In genomic region chr2:62250239-62250638, GRCh38 we compare ENCODE assay signal across 26 cellular contexts. TPM values are rescaled to one million over a fixed set of nuclear protein-coding genes. Genes with fewer than 3 reads are reported as not detected.
DNase-seq lines count a peak whose midpoint lies in the region; ATAC-seq, FAIRE-seq and TF ChIP-seq lines count a peak whose summit lies in the region.
"Had no signal": no experiment of that assay in that cellular context is flagged by ENCODE, and none has a peak within 500 bp of the region (broad histone marks: within the 10 kb centered on the region; RNA-seq: fewer than 3 reads in every experiment).

No MANE protein-coding gene starts in this region.

- H3K27ac Mint-ChIP-seq in stimulated activated effector memory CD8-positive, alpha-beta T cell treated with anti-CD3 and anti-CD28 coated beads, Interleukin-12 subunit alpha, Interleukin-12 subunit beta, amount 100 ng/mL, for 72 hours = peak overlapping the region; percentile 56
- H3K27ac Mint-ChIP-seq: CD14-positive monocyte; CD4-positive, alpha-beta memory T cell; CD4-positive, CD25-positive, alpha-beta regulatory T cell; CD8-positive, alpha-beta memory T cell had no signal

- no peak overlapping the region for H2AFZ ChIP-seq in GM12878 (ENCODE audit: control insufficient read depth, low read depth, low read length)
- no peak overlapping the region for H2AFZ ChIP-seq in trophoblast cell (ENCODE audit: insufficient read depth, low read length, poor library complexity)

- H3K79me2 ChIP-seq in GM12878 (ENCODE audit: control insufficient read depth, insufficient read depth, low read length) (no peaks in the 10 kb centered on the region), trophoblast cell (ENCODE audit: control insufficient read depth, insufficient read depth, low read length, poor library complexity) (peaks cover 2% of the 10 kb centered on the region)

- H3K4me2 ChIP-seq in GM12878 (ENCODE audit: control insufficient read depth, insufficient read depth) (no peak overlapping the region), trophoblast cell (ENCODE audit: low read length) (no peak overlapping the region)
- H3K4me2 ChIP-seq: BLaER1 had no signal

- H3K4me3 Mint-ChIP-seq in stimulated activated effector memory CD8-positive, alpha-beta T cell treated with anti-CD3 and anti-CD28 coated beads, Interleukin-12 subunit alpha, Interleukin-12 subunit beta, amount 100 ng/mL, for 72 hours = no peak overlapping the region
- H3K4me3 Mint-ChIP-seq: CD14-positive monocyte; CD4-positive, alpha-beta memory T cell; CD4-positive, CD25-positive, alpha-beta regulatory T cell; CD8-positive, alpha-beta memory T cell had no signal

- no peaks in the 10 kb centered on the region for H3K9me3 Mint-ChIP-seq in stimulated activated effector memory CD8-positive, alpha-beta T cell treated with anti-CD3 and anti-CD28 coated beads, Interleukin-12 subunit alpha, Interleukin-12 subunit beta, amount 100 ng/mL, for 72 hours
- H3K9me3 Mint-ChIP-seq: CD4-positive, alpha-beta memory T cell; CD8-positive, alpha-beta memory T cell had no signal

- no peaks in the 10 kb centered on the region for H3K36me3 Mint-ChIP-seq in stimulated activated effector memory CD8-positive, alpha-beta T cell treated with anti-CD3 and anti-CD28 coated beads, Interleukin-12 subunit alpha, Interleukin-12 subunit beta, amount 100 ng/mL, for 72 hours
- H3K36me3 Mint-ChIP-seq: CD14-positive monocyte; CD4-positive, alpha-beta memory T cell; CD4-positive, CD25-positive, alpha-beta regulatory T cell; CD8-positive, alpha-beta memory T cell had no signal

- POLR2A ChIA-PET in GM12878 (lab: Charles Lee) = no interaction called here

- peaks cover 2% of the 10 kb centered on the region for H3K79me1 ChIP-seq in trophoblast cell (ENCODE audit: low read length)

- no peak for TF ChIP-seq RAD21 in GM12878 (IDR thresholded peaks at IDR 0.05; ENCODE audit: insufficient read depth, low read depth, low read length)

- no peak for FAIRE-seq in GM12878 (lab: Jason Lieb, UNC)
- FAIRE-seq: A204.1, GM12891, GM19239 had no signal

- SMC1A ChIA-PET in GM12878 (lab: Charles Lee; ENCODE audit: uncharacterized antibody, unreplicated experiment) = no interaction called here

- BruUV-seq in GM12878 (replicated peaks; lab: Mats Ljungman, UMichigan) = no TSS peak

- TF ChIP-seq CTCF in GM12878 (IDR thresholded peaks at IDR 0.05 in 2 of 3, conservative IDR thresholded peaks at IDR 0.05 in 1 of 3; ENCODE audit: control insufficient read depth in 2 of 3, extremely low read depth in 1 of 3, insufficient read depth in 1 of 3, low read depth in 3 of 3, low read length in 3 of 3) (no peak), omental fat pad (IDR thresholded peaks at IDR 0.05) (no peak)

- DNase-seq in GM12878 (ENCODE audit: low read depth, low spot score) = no peak
- DNase-seq in trophoblast cell = no peak
- no peak for DNase-seq in stimulated activated effector memory CD8-positive, alpha-beta T cell treated with anti-CD3 and anti-CD28 coated beads, Interleukin-12 subunit alpha, Interleukin-12 subunit beta, amount 100 ng/mL, for 72 hours (ENCODE audit: low spot score in 2 of 2)
- no peak for DNase-seq in omental fat pad (ENCODE audit: low spot score)
- DNase-seq in cerebellum (ENCODE audit: low spot score) = no peak
- no peak for DNase-seq in NCI-H2171 treated with DMSO at 0.1 percent for 48 hours (lab: John Stamatoyannopoulos, UW)
- DNase-seq: 8988T; ACHN; BE2C; C1 segment of cervical spinal cord; CD4-positive, alpha-beta memory T cell; CD4-positive, CD25-positive, alpha-beta regulatory T cell; CD8-positive, alpha-beta memory T cell; COR-L47; DMS 273 treated with DMSO at 0.1 percent for 48 hours; DMS153; DMS53; DMS79; DND-41; EL; GDM1 had no signal

- H3K23ac ChIP-seq in trophoblast cell (ENCODE audit: low read length) = no peak overlapping the region

- no peak overlapping the region for H2BK120ac ChIP-seq in trophoblast cell (ENCODE audit: insufficient read depth, low read length, poor library complexity)

- intact Hi-C loops in GM12878 (cut with micrococcal nuclease; ENCODE audit: unreplicated experiment) = no loop called here

- H2BK12ac ChIP-seq in trophoblast cell (ENCODE audit: low read length) = no peak overlapping the region

- H3K27ac ChIP-seq in GM12878 (ENCODE audit: control insufficient read depth, insufficient read depth) (no peak overlapping the region), trophoblast cell (ENCODE audit: low read depth, low read length) (no peak overlapping the region)
- H3K27ac ChIP-seq: BLaER1 had no signal

- H3K4me3 ChIP-seq in GM12878 (no peak overlapping the region), trophoblast cell (ENCODE audit: low read depth, low read length) (no peak overlapping the region)
- H3K4me3 ChIP-seq: BLaER1 had no signal

- TF ChIP-seq EP300 in GM12878 (IDR thresholded peaks at IDR 0.05; ENCODE audit: borderline replicate concordance in 1 of 2, control insufficient read depth in 1 of 2, low read depth in 2 of 2, low read length in 2 of 2) = no peak

- H3K14ac ChIP-seq in trophoblast cell (ENCODE audit: low read length) = no peak overlapping the region

- H2BK5ac ChIP-seq in trophoblast cell (ENCODE audit: low read depth, low read length, poor library complexity) = no peak overlapping the region

- H4K12ac ChIP-seq in trophoblast cell (ENCODE audit: low read depth, low read length) = peak overlapping the region; percentile 12

- RAD21 ChIA-PET in GM12878 (lab: Charles Lee; ENCODE audit: unreplicated experiment) = no interaction called here

- no peak overlapping the region for H3K4ac ChIP-seq in trophoblast cell (ENCODE audit: low read depth, low read length)

- peaks cover 8% of the 10 kb centered on the region; the same call in 2 of the 3 replicates for H3K9me3 ChIP-seq in GM12878 (replicated peaks; ENCODE audit: control insufficient read depth, insufficient read depth, low read length)
- H3K9me3 ChIP-seq in trophoblast cell (ENCODE audit: insufficient read depth, low read depth, low read length) = peaks cover 4% of the 10 kb centered on the region
- H3K9me3 ChIP-seq: BE2C had no signal

- no peaks in the 10 kb centered on the region for H3K27me3 ChIP-seq in GM12878 (replicated peaks in 1 of 2; ENCODE audit: control insufficient read depth in 2 of 2, insufficient read depth in 2 of 2, low read length in 1 of 2)
- no peaks in the 10 kb centered on the region for H3K27me3 ChIP-seq in trophoblast cell (ENCODE audit: insufficient read depth, low read length)
- H3K27me3 ChIP-seq: BE2C, BLaER1 had no signal

- no peaks in the 10 kb centered on the region for H3K4me1 Mint-ChIP-seq in stimulated activated effector memory CD8-positive, alpha-beta T cell treated with anti-CD3 and anti-CD28 coated beads, Interleukin-12 subunit alpha, Interleukin-12 subunit beta, amount 100 ng/mL, for 72 hours
- H3K4me1 Mint-ChIP-seq: CD14-positive monocyte; CD4-positive, alpha-beta memory T cell had no signal

- H3K36me3 ChIP-seq in GM12878 (ENCODE audit: control insufficient read depth in 2 of 2, insufficient read depth in 2 of 2, low read length in 1 of 2) (no peaks in the 10 kb centered on the region), trophoblast cell (ENCODE audit: control insufficient read depth in 1 of 2, insufficient read depth in 2 of 2, low read length in 2 of 2) (no peaks in the 10 kb centered on the region)
- H3K36me3 ChIP-seq: BE2C, BLaER1 had no signal

- no peak overlapping the region for H3K18ac ChIP-seq in trophoblast cell (ENCODE audit: low read length)

- H2AK5ac ChIP-seq in trophoblast cell (ENCODE audit: low read length) = peak overlapping the region; percentile 37

- H4K91ac ChIP-seq in trophoblast cell (ENCODE audit: low read depth, low read length) = no peak overlapping the region

- in situ Hi-C loops in GM12878 (cut with MboI) = no loop called here

- TF ChIP-seq POLR2A in GM12878 (IDR thresholded peaks at IDR 0.05; ENCODE audit: low read depth, low read length) = no peak

- H3K4me1 ChIP-seq in GM12878 (ENCODE audit: control insufficient read depth, insufficient read depth, low read length) = no peaks in the 10 kb centered on the region
- peaks cover 7 to 14% of the 10 kb centered on the region in 2 experiments for H3K4me1 ChIP-seq in trophoblast cell (ENCODE audit: control insufficient read depth in 1 of 2, insufficient read depth in 2 of 2, low read length in 2 of 2)
- H3K4me1 ChIP-seq: BE2C, BLaER1 had no signal

- no peak overlapping the region for H4K8ac ChIP-seq in trophoblast cell (ENCODE audit: low read depth, low read length)

- no peaks in the 10 kb centered on the region for H4K20me1 ChIP-seq in GM12878 (ENCODE audit: control insufficient read depth, insufficient read depth)
- H4K20me1 ChIP-seq: BLaER1 had no signal

- H3K9ac ChIP-seq in GM12878 (ENCODE audit: control insufficient read depth, insufficient read depth, low read length) = no peak overlapping the region
- H3K9ac ChIP-seq in trophoblast cell (ENCODE audit: low read length) = no peak overlapping the region
- H3K9ac ChIP-seq: BLaER1 had no signal

- CTCF ChIA-PET in GM12878 (lab: Yijun Ruan, JAX) = interaction anchor here (0.7 kb wide), 1 partner anchor 63 kb away, joined by 3 read pairs; no protein-coding TSS in a partner anchor

- WGBS in GM12878 (ENCODE audit: insufficient coverage, insufficient replicate concordance, low lambda C conversion rate, missing lambda C conversion rate) = 63% methylated on average over 4 of the region's 4 CpGs
- WGBS in trophoblast cell (ENCODE audit: extremely low coverage, insufficient coverage, insufficient read length) = no CpG with 5 or more reads among the region's 4 CpGs

- ATAC-seq in GM12878 (no peak), omental fat pad (ENCODE audit: low FRiP score) (no peak)
- no peak for ATAC-seq in stimulated activated effector memory CD8-positive, alpha-beta T cell treated with anti-CD3 and anti-CD28 coated beads, Interleukin-12 subunit alpha, Interleukin-12 subunit beta, amount 100 ng/mL, for 72 hours

RNA-seq across cellular contexts. Expression of gene B3GNT2, which starts 54.3 kb away (rescaled TPM):
- total RNA-seq in GM12878 (2013; cell fraction: nucleolus; rRNA removed) = 162 and 165 TPM in 2 replicates
- 78.7 and 97.7 TPM in 2 replicates for total RNA-seq in GM12878 (2014; rRNA removed)
- total RNA-seq in GM12878 (2014; rRNA removed; fragmentation: Illumina TruSeq; extraction: Trizol) = 93.5 and 98.4 TPM in 2 replicates
- total RNA-seq in GM12878 (2021) = 59.6 and 63.8 TPM in 2 replicates
- 31.4 TPM for polyA plus RNA-seq in GM12878 (2011; ENCODE audit: low read depth)
- polyA plus RNA-seq in GM12878 (2011; rRNA removed) = 73.9 and 100 TPM in 2 replicates
- polyA plus RNA-seq in GM12878 (2011; cell fraction: cytosol; rRNA removed) = 32.6 and 37.4 TPM in 2 replicates
- polyA plus RNA-seq in GM12878 (2011; cell fraction: nucleus; rRNA removed) = 25.4 and 27.2 TPM in 2 replicates
- 41.8 and 83.8 TPM in 2 replicates for polyA plus RNA-seq in GM12878 (2012)
- polyA plus RNA-seq in GM12878 (2014; fragmentation: Illumina TruSeq; extraction: Trizol) = 84.8 and 117 TPM in 2 replicates
- polyA plus RNA-seq in GM12878 (2014; fragmentation: Nextera tagmentation; extraction: Ambion mirVana) = 10 to 100 TPM; 19.7 to 36.5 TPM
- 48.3 and 58.9 TPM in 2 replicates for polyA plus RNA-seq in GM12878 (2014; rRNA removed)
- polyA plus RNA-seq in GM12878 (2016; fragmentation: Nextera tagmentation; extraction: Ambion mirVana) = 100 to 1,000 TPM; 102 to 103 TPM
- 72.0 and 80.5 TPM in 2 replicates for polyA minus RNA-seq in GM12878 (2011; rRNA and poly(A)+ RNA removed)
- polyA minus RNA-seq in GM12878 (2011; cell fraction: cytosol; rRNA and poly(A)+ RNA removed) = 27.7 and 31.4 TPM in 2 replicates
- 20.8 and 31.0 TPM in 2 replicates for polyA minus RNA-seq in GM12878 (2011; cell fraction: nucleus; rRNA and poly(A)+ RNA removed)
- 24.8 and 26.0 TPM in 2 replicates for polyA plus RNA-seq in trophoblast cell (2013)
- total RNA-seq in omental fat pad = 10 to 100 TPM; 16.6 to 29.4 (median 24.0) TPM
- total RNA-seq in cerebellum = 9.9 TPM
